ENCODE assay signal across 8 cellular contexts in genomic region chr11:1574256-1575242, GRCh38. TPM values are rescaled to one million over a fixed set of nuclear protein-coding genes. Genes with fewer than 3 reads are reported as not detected.
DNase-seq lines count a peak whose midpoint lies in the region; ATAC-seq and TF ChIP-seq lines count a peak whose summit lies in the region.

No MANE protein-coding gene starts in this region.

- intact Hi-C loops in left ventricle myocardium inferior (cut with micrococcal nuclease), result no loop called here
- intact Hi-C loops in posterior vena cava (cut with DNase I), result no loop called here

- TF ChIP-seq CTCF in DOHH2 (IDR thresholded peaks at IDR 0.05; ENCODE audit: low read depth, low read length, poor library complexity, severe bottlenecking), result peak; percentile 71
- TF ChIP-seq CTCF in left ventricle myocardium inferior (IDR thresholded peaks at IDR 0.05; ENCODE audit: borderline replicate concordance), result peak; percentile 97

- DNase-seq in SK-N-MC (ENCODE audit: low read depth, low spot score) (no peak), amniotic epithelial cell (ENCODE audit: low read depth) (peak; percentile 12), left ventricle myocardium inferior (peak; percentile 58), posterior vena cava (ENCODE audit: low spot score) (peak; percentile 85), NCI-H1048 (lab: John Stamatoyannopoulos, UW) (no peak)

- H3K4me1 ChIP-seq in DOHH2 (ENCODE audit: control insufficient read depth, low read length), result peaks cover 28% of the 10 kb centered on the region
- peaks cover 44% of the 10 kb centered on the region for H3K4me1 ChIP-seq in left ventricle myocardium inferior

- H3K79me2 ChIP-seq in DOHH2 (ENCODE audit: control insufficient read depth, low read length), result no peaks in the 10 kb centered on the region

- H3K9ac ChIP-seq in SK-N-MC (ENCODE audit: insufficient read length), result no peak overlapping the region

- H3K4me3 ChIP-seq in DOHH2 (ENCODE audit: low read length) (peak overlapping the region; percentile 61), SK-N-MC (peak overlapping the region; percentile 55), left ventricle myocardium inferior (peak overlapping the region; percentile 79)

- H3K9me2 ChIP-seq in DOHH2 (replicated peaks; ENCODE audit: control insufficient read depth, low read length), result no peaks in the 10 kb centered on the region

- no peaks in the 10 kb centered on the region for H3K9me3 ChIP-seq in DOHH2 (ENCODE audit: control insufficient read depth, insufficient read depth, low read length)
- H3K9me3 ChIP-seq in SK-N-MC (ENCODE audit: low read depth, low read length), result no peaks in the 10 kb centered on the region
- H3K9me3 ChIP-seq in left ventricle myocardium inferior (replicated peaks), result peaks cover 9% of the 10 kb centered on the region

- peak; percentile 40 for ATAC-seq in HG03520 (IDR thresholded peaks at IDR 0.05; ENCODE audit: unreplicated experiment)
- no peak for ATAC-seq in HG02588 (IDR thresholded peaks at IDR 0.05; ENCODE audit: unreplicated experiment)

- no peaks in the 10 kb centered on the region for H3K36me3 ChIP-seq in DOHH2 (ENCODE audit: control insufficient read depth, low read length)
- H3K36me3 ChIP-seq in SK-N-MC (ENCODE audit: insufficient read depth, low read length), result no peaks in the 10 kb centered on the region
- H3K36me3 ChIP-seq in left ventricle myocardium inferior, result no peaks in the 10 kb centered on the region

- H3F3A ChIP-seq in DOHH2 (ENCODE audit: control insufficient read depth, insufficient read depth), result no peaks in the 10 kb centered on the region

- no peak overlapping the region for H3K27ac ChIP-seq in DOHH2 (ENCODE audit: low read depth, low read length)
- H3K27ac ChIP-seq in SK-N-MC, result no peak overlapping the region
- peak overlapping the region; percentile 83 for H3K27ac ChIP-seq in left ventricle myocardium inferior (replicated peaks)

- peaks cover 48% of the 10 kb centered on the region for H3K27me3 ChIP-seq in DOHH2 (ENCODE audit: control insufficient read depth, low read length)
- no peaks in the 10 kb centered on the region for H3K27me3 ChIP-seq in left ventricle myocardium inferior (ENCODE audit: low read depth)

- no peaks in the 10 kb centered on the region for H4K20me1 ChIP-seq in DOHH2 (ENCODE audit: control insufficient read depth, insufficient read depth, low read depth, low read length)

- peak overlapping the region; percentile 79 for H3K4me2 ChIP-seq in DOHH2 (ENCODE audit: low read length)

RNA-seq across cellular contexts. Expression of gene DUSP8, which starts 2.5 kb away (rescaled TPM):
- total RNA-seq in left ventricle myocardium inferior (15.3 TPM), posterior vena cava (10 to 100 TPM; 11.0 to 19.4 TPM)

RNA-seq across cellular contexts. Expression of gene KRTAP5-1, which starts 10.5 kb away (rescaled TPM):
- total RNA-seq in left ventricle myocardium inferior (not detected), posterior vena cava (not detected)

RNA-seq across cellular contexts. Expression of gene KRTAP5-2, which starts 23.5 kb away (rescaled TPM):
- not detected for total RNA-seq in left ventricle myocardium inferior
- total RNA-seq in posterior vena cava, result not detected

RNA-seq across cellular contexts. Expression of gene KRTAP5-3, which starts 33.7 kb away (rescaled TPM):
- total RNA-seq in left ventricle myocardium inferior, result not detected
- not detected for total RNA-seq in posterior vena cava

RNA-seq across cellular contexts. Expression of gene KRTAP5-4, which starts 47.4 kb away (rescaled TPM):
- total RNA-seq in left ventricle myocardium inferior, result not detected
- not detected for total RNA-seq in posterior vena cava

Comparison
In these comparisons a context has a peak if more than half of its experiments do, and no peak if none do; other contexts are left out.
1. DNase-seq: peak in amniotic epithelial cell (single experiment), left ventricle myocardium inferior (single experiment) and posterior vena cava (single experiment); none in SK-N-MC (single experiment) and NCI-H1048 (single experiment).
2. Peak in every context shown above with its lines, with median percentiles within 50 percentile points of each other: H3K4me3 ChIP-seq.